Comparison of ENCODE assay signal across 7 cellular contexts in the genomic region with DNA sequence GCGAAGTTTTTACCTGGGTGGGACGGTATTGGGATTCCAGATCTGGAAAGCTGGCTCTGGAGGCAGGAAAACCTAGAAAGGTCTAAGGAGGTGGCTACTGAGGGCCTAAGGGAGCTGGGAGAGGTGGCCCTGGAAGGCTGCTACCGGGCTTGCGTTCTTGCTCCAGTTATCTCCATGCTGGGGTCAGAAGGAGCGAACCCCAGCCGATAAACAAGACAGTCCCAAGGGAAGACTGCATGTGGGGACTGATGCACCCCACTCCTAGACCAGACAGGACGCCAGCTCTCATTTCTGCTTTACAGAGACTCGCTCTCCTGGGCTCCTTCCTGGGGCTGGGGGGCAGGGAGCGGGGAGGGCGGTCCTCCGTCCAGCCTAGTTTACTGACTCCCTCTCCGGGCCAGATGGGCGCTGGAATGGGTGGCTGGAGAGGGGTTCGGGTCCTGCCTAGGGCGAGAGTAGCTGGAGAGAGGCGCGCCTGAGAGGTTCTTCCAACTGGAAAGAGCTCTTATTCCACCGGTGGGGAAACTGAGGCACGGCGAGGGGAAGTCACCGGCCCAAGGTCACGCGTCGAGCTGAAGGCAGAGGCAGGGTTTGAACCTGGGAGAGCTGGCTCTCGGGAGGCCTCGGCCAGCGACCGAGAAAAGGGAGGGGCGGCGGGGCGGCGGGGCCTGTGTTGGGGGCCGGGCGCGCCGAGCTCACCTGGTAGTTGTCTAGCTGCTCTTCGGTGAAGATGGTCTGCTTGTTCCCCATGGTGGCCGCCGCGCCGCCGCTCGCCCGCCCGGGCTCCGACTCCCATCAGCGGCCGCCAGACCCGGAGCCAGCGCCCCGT. TPM values are rescaled to one million over a fixed set of nuclear protein-coding genes. Genes with fewer than 3 reads are reported as not detected.
DNase-seq lines count a peak whose midpoint lies in the region; ATAC-seq and TF ChIP-seq lines count a peak whose summit lies in the region.

No MANE protein-coding gene starts in this region.

- H3K4me2 ChIP-seq in HCT116 (ENCODE audit: low read length), result peak overlapping the region; percentile 93

- H3K4me1 ChIP-seq in HCT116 (ENCODE audit: control insufficient read depth in 1 of 2, insufficient read depth in 2 of 2, low read length in 2 of 2) (peaks cover 15 to 45% of the 10 kb centered on the region in 2 experiments; a peak in 3 of 4 replicates), skeletal muscle tissue (ENCODE audit: control insufficient read depth in 3 of 3, insufficient read depth in 3 of 3, low read length in 3 of 3) (peaks cover 20 to 28% (median 22%) of the 10 kb centered on the region in 3 donors)

- H3K4me3 Mint-ChIP-seq in T-helper 17 cell, result peak overlapping the region; percentile 90

- DNase-seq in HCT116 (ENCODE audit: low read depth, low spot score) (no peak), T-helper 17 cell (no peak), foreskin fibroblast (no peak), EL (no peak), pons (ENCODE audit: low spot score) (no peak)

- TF ChIP-seq CTCF in HCT116 (IDR thresholded peaks at IDR 0.05 in 2 of 3, conservative IDR thresholded peaks at IDR 0.05 in 1 of 3; ENCODE audit: borderline replicate concordance in 1 of 3, insufficient read depth in 1 of 3, low read depth in 2 of 3, low read length in 2 of 3) (no peak), foreskin fibroblast (IDR thresholded peaks at IDR 0.05; ENCODE audit: low read depth, low read length) (no peak)

- H3K27ac Mint-ChIP-seq in T-helper 17 cell, result peak overlapping the region; percentile 89

- H3K36me3 ChIP-seq in HCT116 (ENCODE audit: control insufficient read depth in 1 of 2, insufficient read depth in 2 of 2, low read length in 2 of 2) (no peaks in the 10 kb centered on the region), skeletal muscle tissue (ENCODE audit: control insufficient read depth in 3 of 3, insufficient read depth in 3 of 3, low read length in 3 of 3) (no peaks in the 10 kb centered on the region)

- H3K36me3 Mint-ChIP-seq in T-helper 17 cell (ENCODE audit: low read depth), result no peaks in the 10 kb centered on the region

- H3K27ac ChIP-seq in HCT116 (ENCODE audit: low read depth, low read length) (peak overlapping the region; percentile 73; the same call in 1 of the 2 replicates), skeletal muscle tissue (ENCODE audit: low read depth, low read length) (no peak overlapping the region)

- H3K9me3 ChIP-seq in HCT116 (ENCODE audit: control insufficient read depth in 1 of 2, insufficient read depth in 1 of 2, low read depth in 1 of 2, low read length in 2 of 2) (no peaks in the 10 kb centered on the region), T-helper 17 cell (ENCODE audit: control insufficient read depth, low read length, poor library complexity, severe bottlenecking) (no peaks in the 10 kb centered on the region), skeletal muscle tissue (ENCODE audit: control insufficient read depth in 3 of 3, low read length in 3 of 3) (no peaks in the 10 kb centered on the region)

- H4K20me1 ChIP-seq in HCT116 (ENCODE audit: insufficient read depth), result no peaks in the 10 kb centered on the region

- TF ChIP-seq POLR2A in HCT116 (IDR thresholded peaks at IDR 0.05; ENCODE audit: borderline replicate concordance, extremely low read depth, insufficient read depth, insufficient read length), result no peak

- H2AFZ ChIP-seq in HCT116 (ENCODE audit: low read depth, low read length, poor library complexity, severe bottlenecking), result no peak overlapping the region

- H3K27me3 ChIP-seq in HCT116 (ENCODE audit: insufficient read depth, low read length), result no peaks in the 10 kb centered on the region
- no peaks in the 10 kb centered on the region for H3K27me3 ChIP-seq in skeletal muscle tissue (ENCODE audit: control insufficient read depth in 3 of 3, insufficient read depth in 3 of 3, low read length in 3 of 3)

- no peaks in the 10 kb centered on the region for H3K79me2 ChIP-seq in HCT116 (ENCODE audit: insufficient read depth, low read length)

- no peaks in the 10 kb centered on the region for H3K27me3 Mint-ChIP-seq in T-helper 17 cell

- RAD21 ChIA-PET in HCT116 (lab: Charles Lee; ENCODE audit: low non-redundant PET in 1 of 2, low total read pairs in 2 of 2, uncharacterized antibody in 2 of 2, unreplicated experiment in 2 of 2), result interaction anchor here (0.6 to 1.4 kb wide), 3 partner anchors 17 to 133 kb away, joined by 3 to 4 read pairs (median 3); a partner anchor contains a TSS

- BruUV-seq in HCT116 (replicated peaks; lab: Mats Ljungman, UMichigan), result no TSS peak

- ATAC-seq in GM18517 (IDR thresholded peaks at IDR 0.05; ENCODE audit: unreplicated experiment) (peak; percentile 28), HCT116 (peak; percentile 59; the same call in 1 of the 2 replicates), T-helper 17 cell (peak; percentile 63)

- POLR2A ChIA-PET in HCT116 (lab: Charles Lee), result interaction anchor here (0.7 to 1.6 kb wide), 2 partner anchors 111 to 632 kb away, joined by 4 read pairs; no protein-coding TSS in a partner anchor

- H3K9me2 ChIP-seq in HCT116 (ENCODE audit: insufficient read depth), result no peaks in the 10 kb centered on the region

- peak overlapping the region; percentile 33 to 78 for H3K4me3 ChIP-seq in HCT116 (replicated peaks in 1 of 2; ENCODE audit: low read depth in 1 of 2, low read length in 2 of 2)
- H3K4me3 ChIP-seq in foreskin fibroblast (ENCODE audit: low read depth in 1 of 2, low read length in 2 of 2), result peak overlapping the region; percentile 73 to 74
- peak overlapping the region; percentile 14 to 82 (median 49) for H3K4me3 ChIP-seq in skeletal muscle tissue (ENCODE audit: low read length in 3 of 3)

- CTCF ChIA-PET in HCT116 (lab: Charles Lee), result interaction anchor here (0.8 to 1.8 kb wide), 5 partner anchors 11 to 169 kb away, joined by 3 to 6 read pairs (median 4); a partner anchor contains a TSS

- intact Hi-C loops in HCT116 (cut with micrococcal nuclease), result loop anchor here (1.0 to 5.0 kb wide), 2 partner anchors 67 to 111 kb away; no protein-coding TSS in a partner anchor

- no peak for TF ChIP-seq RAD21 in HCT116 (IDR thresholded peaks at IDR 0.05; ENCODE audit: low read depth)

- H3K4me1 Mint-ChIP-seq in T-helper 17 cell, result peaks cover 19% of the 10 kb centered on the region

- H3K9ac ChIP-seq in HCT116 (ENCODE audit: low read length), result peak overlapping the region; percentile 40; the same call in 1 of the 2 replicates
- H3K9ac ChIP-seq in skeletal muscle tissue (ENCODE audit: low read depth in 1 of 3, low read length in 3 of 3), result peak overlapping the region; percentile 23 to 95 (median 30)

TF ChIP-seq in HCT116, 20 proteins besides CTCF, POLR2A, EP300 and RAD21 (continues in another document):
- TF ChIP-seq EGR1 (IDR thresholded peaks at IDR 0.05; ENCODE audit: low read depth), result no peak
- TF ChIP-seq SRF (IDR thresholded peaks at IDR 0.05; ENCODE audit: low read depth), result no peak
- no peak for TF ChIP-seq CEBPB (IDR thresholded peaks at IDR 0.05; ENCODE audit: low read depth)
- no peak for TF ChIP-seq JUND (IDR thresholded peaks at IDR 0.05)
- TF ChIP-seq, protein P1, sequence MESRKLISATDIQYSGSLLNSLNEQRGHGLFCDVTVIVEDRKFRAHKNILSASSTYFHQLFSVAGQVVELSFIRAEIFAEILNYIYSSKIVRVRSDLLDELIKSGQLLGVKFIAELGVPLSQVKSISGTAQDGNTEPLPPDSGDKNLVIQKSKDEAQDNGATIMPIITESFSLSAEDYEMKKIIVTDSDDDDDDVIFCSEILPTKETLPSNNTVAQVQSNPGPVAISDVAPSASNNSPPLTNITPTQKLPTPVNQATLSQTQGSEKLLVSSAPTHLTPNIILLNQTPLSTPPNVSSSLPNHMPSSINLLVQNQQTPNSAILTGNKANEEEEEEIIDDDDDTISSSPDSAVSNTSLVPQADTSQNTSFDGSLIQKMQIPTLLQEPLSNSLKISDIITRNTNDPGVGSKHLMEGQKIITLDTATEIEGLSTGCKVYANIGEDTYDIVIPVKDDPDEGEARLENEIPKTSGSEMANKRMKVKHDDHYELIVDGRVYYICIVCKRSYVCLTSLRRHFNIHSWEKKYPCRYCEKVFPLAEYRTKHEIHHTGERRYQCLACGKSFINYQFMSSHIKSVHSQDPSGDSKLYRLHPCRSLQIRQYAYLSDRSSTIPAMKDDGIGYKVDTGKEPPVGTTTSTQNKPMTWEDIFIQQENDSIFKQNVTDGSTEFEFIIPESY (IDR thresholded peaks at IDR 0.05; ENCODE audit: extremely low read depth, insufficient replicate concordance, low read length), result no peak
- TF ChIP-seq SP1 (IDR thresholded peaks at IDR 0.05; ENCODE audit: low read depth), result no peak
- TF ChIP-seq EZH2 (IDR thresholded peaks at IDR 0.05), result no peak
- TF ChIP-seq YY1 (IDR thresholded peaks at IDR 0.05; ENCODE audit: extremely low read depth, insufficient replicate concordance, low read depth, low read length), result no peak
- no peak for TF ChIP-seq SIN3A (IDR thresholded peaks at IDR 0.05; ENCODE audit: low read depth)

RNA-seq across cellular contexts. Expression of a gene that starts 0.6 kb away (rescaled TPM):
- total RNA-seq in HCT116 (2021; ENCODE audit: unreplicated experiment) (17.3 TPM), T-helper 17 cell (under 1 TPM; 0.63 to 0.65 TPM), skeletal muscle tissue (6.3 TPM)
- 24.6 and 27.5 TPM in 2 replicates for polyA plus RNA-seq in HCT116 (2012)

RNA-seq across cellular contexts. Expression of a gene that starts 18.5 kb away (rescaled TPM):
- total RNA-seq in HCT116 (2021; ENCODE audit: unreplicated experiment), result 115 TPM
- 47.2 and 67.9 TPM in 2 replicates for polyA plus RNA-seq in HCT116 (2012)
- total RNA-seq in T-helper 17 cell, result 10 to 100 TPM; 37.8 to 51.2 TPM
- 25.1 TPM for total RNA-seq in skeletal muscle tissue

RNA-seq across cellular contexts. Expression of a gene that starts 38.3 kb away (rescaled TPM):
- total RNA-seq in HCT116 (2021; ENCODE audit: unreplicated experiment) (not detected), T-helper 17 cell (not detected), skeletal muscle tissue (not detected)
- 0.04 and 0.12 TPM in 2 replicates for polyA plus RNA-seq in HCT116 (2012)

RNA-seq across cellular contexts. Expression of a gene that starts 53.2 kb away (rescaled TPM):
- total RNA-seq in HCT116 (2021; ENCODE audit: unreplicated experiment) (16.6 TPM), T-helper 17 cell (100 to 1,000 TPM in 1 of 2 donors, 10 to 100 TPM in 1; 91.0 to 130 TPM), skeletal muscle tissue (30.3 TPM)
- 6.6 and 7.5 TPM in 2 replicates for polyA plus RNA-seq in HCT116 (2012)
